Comparison of ENCODE assay signal across 25 cellular contexts in the genomic region with DNA sequence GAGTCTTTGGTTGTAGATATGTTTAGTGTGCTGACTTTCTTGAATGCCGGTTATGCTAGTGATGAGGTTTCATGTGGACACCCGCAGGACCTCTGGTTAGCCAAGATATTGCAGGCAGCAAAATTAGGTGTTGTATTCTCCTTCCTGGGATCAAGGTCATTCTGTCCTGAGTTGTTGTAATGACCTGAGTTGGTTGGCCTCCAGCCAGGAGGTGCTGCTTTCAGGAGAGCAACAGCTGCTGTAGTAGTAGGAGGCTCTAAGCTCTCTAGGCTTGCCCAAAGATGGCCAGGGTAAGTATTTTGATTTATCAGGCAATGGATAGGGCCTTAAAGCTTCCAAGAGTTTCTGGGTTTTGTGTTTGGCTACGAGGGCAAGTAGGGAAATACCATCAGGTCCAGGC. TPM values are rescaled to one million over a fixed set of nuclear protein-coding genes. Genes with fewer than 3 reads are reported as not detected.
"Had no signal": no experiment of that assay in that cellular context is flagged by ENCODE, and none has a peak within 500 bp of the region (broad histone marks: within the 10 kb centered on the region; RNA-seq: fewer than 3 reads in every experiment).

No MANE protein-coding gene starts in this region.

- H3K4me1 Mint-ChIP-seq: activated B cell treated with CpG ODN at 0.5 μM for 24 hours; activated CD4-positive, alpha-beta T cell treated with anti-CD3 and anti-CD28 coated beads, Interleukin-2, amount 10 ng/mL, durations not matched to agents 24 days and 14 days; activated T-helper 17 cell treated with anti-CD3 and anti-CD28 coated beads, Interleukin-2, amount 50 U/mL, for 72 hours; T-cell had no signal

- H3K4me3 Mint-ChIP-seq: activated B cell treated with CpG ODN at 0.5 μM for 24 hours; activated CD4-positive, alpha-beta T cell treated with anti-CD3 and anti-CD28 coated beads, Interleukin-2, amount 10 ng/mL, durations not matched to agents 24 days and 14 days; activated naive CD4-positive, alpha-beta T cell treated with anti-CD3 and anti-CD28 coated beads for 36 hours; activated naive CD8-positive, alpha-beta T cell; activated T-helper 17 cell treated with anti-CD3 and anti-CD28 coated beads, Interleukin-2, amount 50 U/mL, for 72 hours; T-cell had no signal

- H3K36me3 Mint-ChIP-seq: activated naive CD8-positive, alpha-beta T cell; T-cell had no signal

- ATAC-seq: activated T-helper 17 cell treated with anti-CD3 and anti-CD28 coated beads, Interleukin-2, amount 50 U/mL, for 72 hours; K562; PC-3; T-cell had no signal

- H3K27ac Mint-ChIP-seq: activated B cell treated with CpG ODN at 0.5 μM for 24 hours; activated CD4-positive, alpha-beta T cell treated with anti-CD3 and anti-CD28 coated beads, Interleukin-2, amount 10 ng/mL, durations not matched to agents 24 days and 14 days; activated naive CD4-positive, alpha-beta T cell treated with anti-CD3 and anti-CD28 coated beads for 36 hours; activated naive CD8-positive, alpha-beta T cell; activated T-helper 17 cell treated with anti-CD3 and anti-CD28 coated beads, Interleukin-2, amount 50 U/mL, for 72 hours; T-cell had no signal

- H3K9me3 Mint-ChIP-seq: activated CD4-positive, alpha-beta T cell treated with anti-CD3 and anti-CD28 coated beads, Interleukin-2, amount 10 ng/mL, durations not matched to agents 24 days and 14 days; activated naive CD4-positive, alpha-beta T cell treated with anti-CD3 and anti-CD28 coated beads for 36 hours; activated T-helper 17 cell treated with anti-CD3 and anti-CD28 coated beads, Interleukin-2, amount 50 U/mL, for 72 hours had no signal

- DNase-seq: activated B cell treated with CpG ODN at 0.5 μM for 24 hours; activated CD4-positive, alpha-beta T cell treated with anti-CD3 and anti-CD28 coated beads for 1 hour; activated CD4-positive, alpha-beta T cell treated with anti-CD3 and anti-CD28 coated beads, Interleukin-2, amount 10 ng/mL, durations not matched to agents 24 days and 14 days; activated CD4-positive, alpha-beta T cell treated with anti-CD3 and anti-CD28 coated beads, Interleukin-2, amount 50 U/mL, for 48 hours; activated gamma-delta T cell; activated naive CD4-positive, alpha-beta T cell treated with anti-CD3 and anti-CD28 coated beads for 36 hours; activated T-cell treated with anti-CD3 and anti-CD28 coated beads for 4 hours; amygdala; brain microvascular endothelial cell; cerebellar nuclear complex; Kasumi-1; NCI-H1105 treated with DMSO at 0.1 percent for 48 hours; NCI-H1436 treated with DMSO at 0.1 percent for 48 hours; NCI-H187 treated with DMSO at 0.1 percent for 48 hours; NCI-H2081 treated with DMSO at 0.1 percent for 48 hours; NCI-H446; NCI-H774; PC-3; SIG-M5; T-cell; T-helper 2 cell; T1000 had no signal

RNA-seq across cellular contexts. Expression of a gene that starts 56.0 kb away (rescaled TPM):
- total RNA-seq: activated B cell treated with CpG ODN at 0.5 μM for 24 hours; activated CD4-positive, alpha-beta T cell treated with anti-CD3 and anti-CD28 coated beads, Interleukin-2, amount 10 ng/mL, durations not matched to agents 24 days and 14 days; activated T-helper 17 cell treated with anti-CD3 and anti-CD28 coated beads, Interleukin-2, amount 50 U/mL, for 72 hours had no signal
